In genomic region chr1:149967041-149967440, GRCh38 we compare ENCODE assay signal across 15 cellular contexts.
"Had no signal": no experiment of that assay in that cellular context is flagged by ENCODE, and none has a peak within 500 bp of the region (broad histone marks: within the 10 kb centered on the region; RNA-seq: fewer than 3 reads in every experiment).

No MANE protein-coding gene starts in this region.

- H3K4me1 Mint-ChIP-seq: stimulated activated memory B cell treated with anti-CD40 and anti-IgM and Interleukin-4, amounts not matched to agents 10 μg/mL and 1 μg/mL and 100 μg/mL, for 72 hours had no signal

- H3K27me3 Mint-ChIP-seq: activated naive CD4-positive, alpha-beta T cell treated with anti-CD3 and anti-CD28 coated beads, Interleukin-2, amount 50 U/mL, for 24 hours; stimulated activated memory B cell treated with anti-CD40 and anti-IgM and Interleukin-4, amounts not matched to agents 10 μg/mL and 1 μg/mL and 100 μg/mL, for 72 hours had no signal

- H3K27ac Mint-ChIP-seq: activated naive CD4-positive, alpha-beta T cell treated with anti-CD3 and anti-CD28 coated beads, Interleukin-2, amount 50 U/mL, for 24 hours; natural killer cell; stimulated activated memory B cell treated with anti-CD40 and anti-IgM and Interleukin-4, amounts not matched to agents 10 μg/mL and 1 μg/mL and 100 μg/mL, for 72 hours had no signal

- ATAC-seq: activated T-cell treated with anti-CD3 and anti-CD28 coated beads, Interleukin-2, amount 50 U/mL, for 4 hours; natural killer cell; stimulated activated memory B cell treated with anti-CD40 and anti-IgM and Interleukin-4, amounts not matched to agents 10 μg/mL and 1 μg/mL and 100 μg/mL, for 72 hours had no signal

- H3K9me3 Mint-ChIP-seq: activated naive CD4-positive, alpha-beta T cell treated with anti-CD3 and anti-CD28 coated beads, Interleukin-2, amount 50 U/mL, for 24 hours; activated T-cell treated with anti-CD3 and anti-CD28 coated beads, Interleukin-2, amount 50 U/mL, for 4 hours; natural killer cell; stimulated activated memory B cell treated with anti-CD40 and anti-IgM and Interleukin-4, amounts not matched to agents 10 μg/mL and 1 μg/mL and 100 μg/mL, for 72 hours had no signal

- H3K27me3 ChIP-seq: adrenal gland, colonic mucosa, esophagus muscularis mucosa, tibial artery had no signal

- FAIRE-seq: urothelium cell line had no signal

- H3K4me3 Mint-ChIP-seq: activated naive CD4-positive, alpha-beta T cell treated with anti-CD3 and anti-CD28 coated beads, Interleukin-2, amount 50 U/mL, for 24 hours; activated T-cell treated with anti-CD3 and anti-CD28 coated beads, Interleukin-2, amount 50 U/mL, for 4 hours; natural killer cell; stimulated activated memory B cell treated with anti-CD40 and anti-IgM and Interleukin-4, amounts not matched to agents 10 μg/mL and 1 μg/mL and 100 μg/mL, for 72 hours had no signal

- H3K27ac ChIP-seq: colonic mucosa, esophagus muscularis mucosa, left ventricle myocardium inferior, tibial artery had no signal

- H3K4me3 ChIP-seq: adrenal gland, colonic mucosa, esophagus muscularis mucosa, left ventricle myocardium inferior, tibial artery had no signal

- DNase-seq: activated effector memory CD4-positive, alpha-beta T cell treated with Interleukin-2 at 50 U/mL for 16 hours; activated T-cell treated with anti-CD3 and anti-CD28 coated beads, Interleukin-2, amount 50 U/mL, for 4 hours; adrenal gland; colonic mucosa; hippocampal formation; left ventricle myocardium inferior; natural killer cell; retina; stimulated activated CD4-positive, alpha-beta T cell treated with anti-CD3 and anti-CD28 coated beads, Interleukin-12 subunit alpha, Interleukin-12 subunit beta, amount 100 ng/mL, for 4 hours; SW 1271; tibial artery had no signal

- H3K9me3 ChIP-seq: adrenal gland, colonic mucosa, esophagus muscularis mucosa, left ventricle myocardium inferior, tibial artery had no signal
